In genomic region chr3:171614318-171614967, GRCh38 we compare ENCODE assay signal across 8 cellular contexts.
DNase-seq lines count a peak whose midpoint lies in the region; ATAC-seq and TF ChIP-seq lines count a peak whose summit lies in the region.

No MANE protein-coding gene starts in this region.

- H3K9me3 Mint-ChIP-seq in H9 = peaks cover 2 to 4% of the 10 kb centered on the region in 2 experiments; a peak in 2 of 5 replicates

- H3K27ac Mint-ChIP-seq in H9 = no peak overlapping the region

- no peaks in the 10 kb centered on the region for H3K36me3 ChIP-seq in body of pancreas (replicated peaks in 1 of 2; ENCODE audit: insufficient read depth in 1 of 2, low read depth in 2 of 2)
- H3K36me3 ChIP-seq in right lobe of liver = peaks cover 0 to 13% (median 0%) of the 10 kb centered on the region in 4 donors

- H3K4me1 Mint-ChIP-seq in H9 = peaks cover 2% of the 10 kb centered on the region in 2 experiments; a peak in 3 of 4 replicates

- H3T11ph ChIP-seq in H9 (ENCODE audit: low read length) = no peak overlapping the region

- H3K4me3 Mint-ChIP-seq in H9 = no peak overlapping the region

- TF ChIP-seq CTCF in C4-2B (conservative IDR thresholded peaks at IDR 0.05) (peak; percentile 61), H9 (conservative IDR thresholded peaks at IDR 0.05) (peak; percentile 85), body of pancreas (IDR thresholded peaks at IDR 0.05) (peak in 6 of 7 experiments; percentile 18 to 41 (median 33)), right lobe of liver (IDR thresholded peaks at IDR 0.05) (peak; percentile 13 to 43 (median 38))

- H3K9ac ChIP-seq in H9 (ENCODE audit: extremely low read depth, insufficient read length, low read length) = no peak overlapping the region

- H3K56ac ChIP-seq in H9 (ENCODE audit: insufficient read length, low read depth, low read length) = no peak overlapping the region

- no peak overlapping the region for H2AK5ac ChIP-seq in H9 (ENCODE audit: insufficient read length, low read length)

- no peaks in the 10 kb centered on the region for H3K4me1 ChIP-seq in H9 (ENCODE audit: insufficient read depth, low read length)
- H3K4me1 ChIP-seq in body of pancreas = peaks cover 17% of the 10 kb centered on the region
- peaks cover 0 to 30% (median 6%) of the 10 kb centered on the region in 4 donors for H3K4me1 ChIP-seq in right lobe of liver

- H2BK20ac ChIP-seq in H9 (ENCODE audit: low read depth, low read length, poor library complexity, severe bottlenecking) = no peak overlapping the region

- H4K8ac ChIP-seq in H9 (replicated peaks; ENCODE audit: insufficient read length, low read depth, low read length) = no peak overlapping the region

- no peak overlapping the region for H3K18ac ChIP-seq in H9 (ENCODE audit: insufficient read length, low read depth, low read length)

- H3K79me1 ChIP-seq in H9 (ENCODE audit: insufficient read depth, low read depth, low read length, poor library complexity, severe bottlenecking) = no peaks in the 10 kb centered on the region

- H4K20me1 ChIP-seq in H9 (ENCODE audit: control insufficient read depth, insufficient read depth, insufficient read length) = no peaks in the 10 kb centered on the region

- no peaks in the 10 kb centered on the region for H3K27me3 Mint-ChIP-seq in H9 (ENCODE audit: low read depth)

- H3K79me2 ChIP-seq in H9 (ENCODE audit: insufficient read depth, low read length) = no peaks in the 10 kb centered on the region

- TF ChIP-seq POLR2A in body of pancreas (IDR thresholded peaks at IDR 0.05) (no peak), right lobe of liver (IDR thresholded peaks at IDR 0.05) (no peak)

- H3K23ac ChIP-seq in H9 (ENCODE audit: insufficient read length, low read depth, low read length) = no peak overlapping the region

- no peak overlapping the region for H3K27ac ChIP-seq in C4-2B
- H3K27ac ChIP-seq in H9 (ENCODE audit: insufficient read length, low read depth, low read length) = no peak overlapping the region
- H3K27ac ChIP-seq in body of pancreas = peak overlapping the region in 2 of 4 donors; percentile 5 to 56
- H3K27ac ChIP-seq in right lobe of liver = no peak overlapping the region

- no peak overlapping the region for H3K4ac ChIP-seq in H9 (ENCODE audit: low read depth, low read length)

- H2BK15ac ChIP-seq in H9 (ENCODE audit: low read depth, low read length) = no peak overlapping the region

- H2BK120ac ChIP-seq in H9 (ENCODE audit: low read depth, low read length, poor library complexity, severe bottlenecking) = no peak overlapping the region

- H3K9me3 ChIP-seq in H9 (ENCODE audit: control insufficient read depth, low read depth, low read length) (no peaks in the 10 kb centered on the region), body of pancreas (no peaks in the 10 kb centered on the region), right lobe of liver (no peaks in the 10 kb centered on the region)

- no peak overlapping the region for H4K5ac ChIP-seq in H9 (ENCODE audit: insufficient read length, low read depth, low read length)

- no peak overlapping the region for H2BK5ac ChIP-seq in H9 (ENCODE audit: insufficient read length, low read length)

- no peaks in the 10 kb centered on the region for H3K23me2 ChIP-seq in H9 (ENCODE audit: insufficient read length, low read depth, low read length, poor library complexity, severe bottlenecking)

- H2BK12ac ChIP-seq in H9 (ENCODE audit: insufficient read length, low read depth, low read length) = no peak overlapping the region

- H3K4me3 ChIP-seq in body of pancreas (no peak overlapping the region), right lobe of liver (no peak overlapping the region)

- H3K4me2 ChIP-seq in H9 (ENCODE audit: insufficient read depth, insufficient read length, low read length) = no peak overlapping the region

- DNase-seq in H9 (peak; percentile 73), body of pancreas (peak; percentile 10 to 34 (median 20)), right lobe of liver (peak in 1 of 3 donors; percentile 24), NCI-H1417 (lab: John Stamatoyannopoulos, UW) (no peak), NCI-H2196 (lab: John Stamatoyannopoulos, UW; ENCODE audit: unreplicated experiment) (no peak)

- peaks cover 0 to 12% (median 0%) of the 10 kb centered on the region in 3 experiments; a peak in 4 of 7 replicates for H3K36me3 Mint-ChIP-seq in H9 (ENCODE audit: insufficient read depth in 1 of 3, low read depth in 3 of 3)

- intact Hi-C loops in body of pancreas (cut with DNase I) = no loop called here
- intact Hi-C loops in right lobe of liver (cut with DNase I) = no loop called here

- H4K91ac ChIP-seq in H9 (ENCODE audit: insufficient read length, low read depth, low read length) = no peak overlapping the region

- no CpG with 5 or more reads among the region's 12 CpGs for WGBS in H9 (ENCODE audit: extremely low coverage, insufficient read length, low lambda C conversion rate)
- 44 to 54% methylated on average over 12 of the region's 12 CpGs for WGBS in body of pancreas, 2 donors
- WGBS in right lobe of liver (ENCODE audit: insufficient coverage, low coverage, low lambda C conversion rate, missing lambda C conversion rate) = 36% methylated on average over 5 of the region's 12 CpGs

- no peaks in the 10 kb centered on the region for H3K27me3 ChIP-seq in H9 (ENCODE audit: insufficient read depth, low read length)
- H3K27me3 ChIP-seq in body of pancreas = no peaks in the 10 kb centered on the region
- H3K27me3 ChIP-seq in right lobe of liver = no peaks in the 10 kb centered on the region

- no peak overlapping the region for H3K14ac ChIP-seq in H9 (ENCODE audit: insufficient read depth, low read length)

- ATAC-seq in body of pancreas (peak; percentile 64), right lobe of liver (peak; percentile 33 to 51 (median 49)), GM21390 (IDR thresholded peaks at IDR 0.05; ENCODE audit: unreplicated experiment) (no peak), HG03354 (IDR thresholded peaks at IDR 0.05; ENCODE audit: poor library complexity, severe bottlenecking, unreplicated experiment) (no peak)

- no peak overlapping the region for H2AFZ ChIP-seq in H9 (ENCODE audit: low read length)

Comparison
In these comparisons a context has a peak if more than half of its experiments do, and no peak if none do; other contexts are left out.
1. CTCF ChIP-seq: peak in every context shown above with its lines; median percentile 85 in H9; 61 in C4-2B; 38 in right lobe of liver; 33 in body of pancreas.
2. DNase-seq: peak in H9 (single experiment) and body of pancreas (4 of 4); none in NCI-H1417 (0 of 3) and NCI-H2196 (single experiment).
3. ATAC-seq: peak in body of pancreas (single experiment) and right lobe of liver (4 of 4); none in GM21390 (single experiment) and HG03354 (single experiment).